30 cellular contexts compared by ENCODE assay signal in genomic region chr13:22229916-22230315, GRCh38.
"Had no signal": no experiment of that assay in that cellular context is flagged by ENCODE, and none has a peak within 500 bp of the region (broad histone marks: within the 10 kb centered on the region; RNA-seq: fewer than 3 reads in every experiment).

No MANE protein-coding gene starts in this region.

- H3K9ac ChIP-seq: SK-N-SH had no signal

- H3K36me3 Mint-ChIP-seq: activated CD8-positive, alpha-beta memory T cell treated with anti-CD3 and anti-CD28 coated beads, Interleukin-2, amount 10 ng/mL, durations not matched to agents 7 days and 5 days; activated naive CD4-positive, alpha-beta T cell treated with anti-CD3 and anti-CD28 coated beads, Interleukin-2, amount 50 U/mL, for 72 hours had no signal

- H3K27me3 Mint-ChIP-seq: activated CD8-positive, alpha-beta memory T cell treated with anti-CD3 and anti-CD28 coated beads, Interleukin-2, amount 10 ng/mL, durations not matched to agents 7 days and 5 days had no signal

- H3K9me3 ChIP-seq: Peyer's patch, SJSA1, SK-N-SH had no signal

- H3K9me3 Mint-ChIP-seq: activated CD4-positive, alpha-beta T cell treated with anti-CD3 and anti-CD28 coated beads, Interleukin-2, amount 10 ng/mL, durations not matched to agents 7 days and 5 days; activated naive CD4-positive, alpha-beta T cell treated with anti-CD3 and anti-CD28 coated beads for 36 hours; activated naive CD4-positive, alpha-beta T cell treated with anti-CD3 and anti-CD28 coated beads, Interleukin-2, amount 50 U/mL, for 72 hours; T-helper 1 cell treated with Interleukin-12 subunit alpha and Interleukin-12 subunit beta and Interleukin-4 antibody, amounts not matched to agents 30 μg/mL and 1 μg/mL, for 36 hours; T-helper 2 cell treated with Interferon-gamma antibody and Interleukin-4, amounts not matched to agents 5 μg/mL and 100 μg/mL, for 36 hours had no signal

- H3K4me2 ChIP-seq: SK-N-SH had no signal

- ATAC-seq: activated CD8-positive, alpha-beta memory T cell treated with anti-CD3 and anti-CD28 coated beads, Interleukin-2, amount 10 ng/mL, durations not matched to agents 7 days and 5 days; activated naive CD4-positive, alpha-beta T cell treated with anti-CD3 and anti-CD28 coated beads, Interleukin-2, amount 50 U/mL, for 72 hours; PC-3 had no signal

- H3K27ac Mint-ChIP-seq: activated CD4-positive, alpha-beta T cell treated with anti-CD3 and anti-CD28 coated beads, Interleukin-2, amount 10 ng/mL, durations not matched to agents 7 days and 5 days; activated CD8-positive, alpha-beta memory T cell treated with anti-CD3 and anti-CD28 coated beads, Interleukin-2, amount 10 ng/mL, durations not matched to agents 7 days and 5 days; activated naive CD4-positive, alpha-beta T cell treated with anti-CD3 and anti-CD28 coated beads for 36 hours; T-helper 1 cell treated with Interleukin-12 subunit alpha and Interleukin-12 subunit beta and Interleukin-4 antibody, amounts not matched to agents 30 μg/mL and 1 μg/mL, for 36 hours; T-helper 2 cell treated with Interferon-gamma antibody and Interleukin-4, amounts not matched to agents 5 μg/mL and 100 μg/mL, for 36 hours had no signal

- H3K4me3 ChIP-seq: Peyer's patch, SJSA1 had no signal

- DNase-seq: activated CD4-positive, alpha-beta T cell treated with anti-CD3 and anti-CD28 coated beads, Interleukin-2, amount 10 ng/mL, durations not matched to agents 7 days and 5 days; activated CD4-positive, alpha-beta T cell treated with anti-CD3 and anti-CD28 coated beads, Interleukin-2, amount 50 U/mL, for 48 hours; activated CD8-positive, alpha-beta memory T cell treated with anti-CD3 and anti-CD28 coated beads for 24 hours; activated CD8-positive, alpha-beta memory T cell treated with anti-CD3 and anti-CD28 coated beads, Interleukin-2, amount 10 ng/mL, durations not matched to agents 7 days and 5 days; activated CD8-positive, alpha-beta memory T cell treated with anti-CD3 and anti-CD28 coated beads, Interleukin-2, amount 50 U/mL, for 48 hours; activated gamma-delta T cell treated with Interleukin-2 at 50 U/mL for 16 hours; activated naive CD4-positive, alpha-beta T cell treated with anti-CD3 and anti-CD28 coated beads for 36 hours; amniotic stem cell; aorta; brain microvascular endothelial cell; central memory CD4-positive, alpha-beta T cell; MM.1S; MV-4-11; NCI-H1092; NCI-H1436 treated with DMSO at 0.1 percent for 48 hours; NCI-H1694 treated with DMSO at 0.1 percent for 48 hours; NCI-H2029; NCI-H345; NCI-H524 treated with DMSO at 0.1 percent for 48 hours; NK-92 treated with Interleukin-12 subunit alpha and Interleukin-12 subunit beta, amount 100 ng/mL, for 24 hours; PC-3; Peyer's patch; RPMI8226; SHP77 treated with DMSO at 0.1 percent for 48 hours; SK-N-SH had no signal

- H3K36me3 ChIP-seq: brain microvascular endothelial cell, Peyer's patch, SJSA1 had no signal

- FAIRE-seq: TTC549 had no signal

- H3K27ac ChIP-seq: brain microvascular endothelial cell, Peyer's patch, SJSA1 had no signal

- H3K27me3 ChIP-seq: brain microvascular endothelial cell, Peyer's patch, SJSA1 had no signal

- H3K4me1 ChIP-seq: Peyer's patch, SJSA1 had no signal

- H3K4me3 Mint-ChIP-seq: activated CD4-positive, alpha-beta T cell treated with anti-CD3 and anti-CD28 coated beads, Interleukin-2, amount 10 ng/mL, durations not matched to agents 7 days and 5 days; activated CD8-positive, alpha-beta memory T cell treated with anti-CD3 and anti-CD28 coated beads, Interleukin-2, amount 10 ng/mL, durations not matched to agents 7 days and 5 days; activated naive CD4-positive, alpha-beta T cell treated with anti-CD3 and anti-CD28 coated beads for 36 hours; T-helper 1 cell treated with Interleukin-12 subunit alpha and Interleukin-12 subunit beta and Interleukin-4 antibody, amounts not matched to agents 30 μg/mL and 1 μg/mL, for 36 hours; T-helper 2 cell treated with Interferon-gamma antibody and Interleukin-4, amounts not matched to agents 5 μg/mL and 100 μg/mL, for 36 hours had no signal
